In the genomic region with DNA sequence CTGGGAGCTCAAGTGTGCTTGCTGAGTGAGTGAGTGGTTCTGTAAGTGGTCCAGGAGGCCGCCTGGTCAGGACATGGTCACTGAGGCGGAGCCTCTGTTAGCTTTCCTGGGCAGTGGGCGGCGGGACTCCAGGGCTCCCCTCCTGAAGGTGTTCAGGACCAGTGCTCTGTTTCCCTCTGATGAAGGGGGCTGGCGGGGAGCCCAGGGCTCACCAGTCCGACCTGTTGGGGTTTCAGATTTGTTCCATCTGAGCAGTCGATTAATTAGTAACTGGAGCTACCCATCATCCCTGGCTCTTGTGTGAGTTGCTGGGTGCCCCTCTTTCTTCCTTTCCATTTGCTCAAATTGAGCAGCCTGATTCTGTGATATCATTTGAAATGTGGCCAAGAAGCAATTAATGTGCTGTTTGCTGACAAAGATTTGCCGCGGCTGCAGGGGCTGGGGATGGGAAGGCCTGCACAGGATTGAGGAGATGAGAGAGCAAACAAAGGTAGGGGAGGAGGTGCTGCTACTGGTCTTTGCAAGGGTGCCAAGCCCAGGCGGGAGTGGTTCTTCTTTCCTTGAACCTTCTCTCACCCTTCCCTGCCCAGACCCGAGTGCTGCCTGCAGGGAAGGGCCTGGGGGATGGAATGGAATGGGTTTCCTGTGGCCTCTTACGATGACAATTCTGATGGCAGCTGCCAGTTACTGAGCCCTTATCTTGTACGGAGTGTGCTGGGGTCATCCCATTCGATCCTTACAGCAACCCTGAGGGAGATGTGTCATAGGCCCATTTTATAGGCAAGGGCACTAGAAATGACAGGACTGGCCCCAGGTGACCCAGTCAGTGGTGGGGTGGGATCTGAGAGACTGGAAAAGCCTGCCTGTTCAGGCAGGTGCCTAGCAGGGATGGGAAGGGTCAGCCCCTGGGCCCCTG, we compare ENCODE assay signal across 13 cellular contexts.
DNase-seq lines count a peak whose midpoint lies in the region; ATAC-seq and TF ChIP-seq lines count a peak whose summit lies in the region.
"Had no signal": no experiment of that assay in that cellular context is flagged by ENCODE, and none has a peak within 500 bp of the region (broad histone marks: within the 10 kb centered on the region; RNA-seq: fewer than 3 reads in every experiment).

No MANE protein-coding gene starts in this region.

- peak overlapping the region; percentile 59 to 69 for H3K18ac ChIP-seq in mesenchymal stem cell (ENCODE audit: low read depth in 1 of 2, low read length in 2 of 2)

- no peaks in the 10 kb centered on the region for H3K36me3 Mint-ChIP-seq in type B pancreatic cell
- H3K36me3 Mint-ChIP-seq: brain had no signal

- 85% methylated on average over 13 of the region's 14 CpGs for WGBS in mesenchymal stem cell

- no peak for DNase-seq in AG04450 (ENCODE audit: low read depth, low spot score)
- peak; percentile 24 for DNase-seq in MG63
- DNase-seq in PC-3: peak; percentile 47
- no peak for DNase-seq in mesenchymal stem cell
- no peak for DNase-seq in dermis blood vessel endothelial cell
- DNase-seq in midbrain (lab: John Stamatoyannopoulos, UW): no peak
- DNase-seq in RPMI8226: no peak
- no peak for DNase-seq in type B pancreatic cell (ENCODE audit: extremely low spot score, unreplicated experiment)
- DNase-seq: activated CD8-positive, alpha-beta T cell treated with anti-CD3 and anti-CD28 coated beads for 36 hours; activated gamma-delta T cell; hippocampal formation; NCI-H1930 had no signal

- peak overlapping the region; percentile 21 to 71 for H3K4ac ChIP-seq in mesenchymal stem cell (ENCODE audit: low read depth in 1 of 2, low read length in 2 of 2)

- no peak overlapping the region for H3K27ac Mint-ChIP-seq in type B pancreatic cell
- H3K27ac Mint-ChIP-seq: activated CD8-positive, alpha-beta T cell treated with anti-CD3 and anti-CD28 coated beads for 36 hours had no signal

- no peak overlapping the region for H2BK5ac ChIP-seq in mesenchymal stem cell (ENCODE audit: low read depth, low read length, poor library complexity, severe bottlenecking)

- no peaks in the 10 kb centered on the region for H3F3A ChIP-seq in PC-3 (ENCODE audit: low read length, unreplicated experiment)

- H3K27ac ChIP-seq in AG04450 (ENCODE audit: low read depth, low read length): peak overlapping the region; percentile 57
- H3K27ac ChIP-seq in PC-3 (ENCODE audit: low read length): peak overlapping the region; percentile 71
- H3K27ac ChIP-seq in mesenchymal stem cell (ENCODE audit: low read length, poor library complexity, severe bottlenecking): no peak overlapping the region

- no peak overlapping the region for H3K23ac ChIP-seq in mesenchymal stem cell (ENCODE audit: low read length in 2 of 2)

- peak overlapping the region; percentile 22 for H3K4me2 ChIP-seq in PC-3 (ENCODE audit: low read length)
- no peak overlapping the region for H3K4me2 ChIP-seq in mesenchymal stem cell (ENCODE audit: low read length, poor library complexity, severe bottlenecking)

- H3K27me3 Mint-ChIP-seq in type B pancreatic cell: peaks cover 59% of the 10 kb centered on the region

- H3K9me2 ChIP-seq in PC-3 (replicated peaks; ENCODE audit: low read length): no peaks in the 10 kb centered on the region

- no peaks in the 10 kb centered on the region for H3K79me2 ChIP-seq in PC-3 (ENCODE audit: low read length)

- no peaks in the 10 kb centered on the region for H3K9me3 Mint-ChIP-seq in type B pancreatic cell
- H3K9me3 Mint-ChIP-seq: activated CD8-positive, alpha-beta T cell treated with anti-CD3 and anti-CD28 coated beads for 36 hours had no signal

- POLR2A ChIA-PET in AG04450 (lab: Yijun Ruan, JAX) (interaction anchor here (0.9 to 1.7 kb wide), 2 partner anchors 12 to 82 kb away, joined by 3 to 8 read pairs; no protein-coding TSS in a partner anchor), PC-3 (lab: Charles Lee; ENCODE audit: unreplicated experiment) (no interaction called here)

- no peaks in the 10 kb centered on the region for H3K79me1 ChIP-seq in mesenchymal stem cell (replicated peaks; ENCODE audit: low read length, poor library complexity, severe bottlenecking)

- H3K4me1 ChIP-seq in PC-3 (ENCODE audit: insufficient read depth, low read length): peaks cover 22% of the 10 kb centered on the region
- H3K4me1 ChIP-seq in mesenchymal stem cell (ENCODE audit: control insufficient read depth, insufficient read depth, low read depth, low read length): peaks cover 6% of the 10 kb centered on the region

- H2BK12ac ChIP-seq in mesenchymal stem cell (ENCODE audit: low read length in 2 of 2): peak overlapping the region; percentile 41 to 57

- TF ChIP-seq CTCF in AG04450 (IDR thresholded peaks at IDR 0.05; ENCODE audit: low read depth, low read length): no peak
- TF ChIP-seq CTCF in PC-3 (conservative IDR thresholded peaks at IDR 0.05; ENCODE audit: low read depth, low read length): no peak
- TF ChIP-seq CTCF in type B pancreatic cell (conservative IDR thresholded peaks at IDR 0.05): no peak

- CTCF ChIA-PET in AG04450 (lab: Charles Lee): interaction anchor here (1.4 kb wide), 1 partner anchor 64 kb away, joined by 4 read pairs; no protein-coding TSS in a partner anchor
- CTCF ChIA-PET in PC-3 (lab: Charles Lee): no interaction called here

- no TSS peak for BruUV-seq in PC-3 (replicated peaks; lab: Mats Ljungman, UMichigan)

- H3K4me3 ChIP-seq in AG04450 (ENCODE audit: low read depth, low read length): no peak overlapping the region
- no peak overlapping the region for H3K4me3 ChIP-seq in MG63
- H3K4me3 ChIP-seq in PC-3 (ENCODE audit: low read length): no peak overlapping the region
- no peak overlapping the region for H3K4me3 ChIP-seq in mesenchymal stem cell (ENCODE audit: insufficient read depth in 1 of 2, low read depth in 1 of 2, low read length in 2 of 2)

- intact Hi-C loops in PC-3 (cut with micrococcal nuclease): loop anchor here (5.0 kb wide), 1 partner anchor 40 kb away; no protein-coding TSS in a partner anchor

- no peaks in the 10 kb centered on the region for H4K20me1 ChIP-seq in PC-3 (ENCODE audit: low read length)

- peak overlapping the region in 1 of 2 experiments; percentile 82 for H3K14ac ChIP-seq in mesenchymal stem cell (ENCODE audit: low read length in 2 of 2)

- H2BK15ac ChIP-seq in mesenchymal stem cell (ENCODE audit: low read depth, poor library complexity, severe bottlenecking): no peak overlapping the region

- H2AFZ ChIP-seq in PC-3 (ENCODE audit: low read length): no peak overlapping the region
- H2AFZ ChIP-seq in mesenchymal stem cell (ENCODE audit: low read depth, low read length): no peak overlapping the region

- no peak overlapping the region for H4K91ac ChIP-seq in mesenchymal stem cell (ENCODE audit: low read length)

- peak overlapping the region; percentile 11; the same call in 1 of the 2 replicates for H3K9ac ChIP-seq in PC-3 (ENCODE audit: low read length)
- H3K9ac ChIP-seq in mesenchymal stem cell (ENCODE audit: low read length): no peak overlapping the region

- no peak overlapping the region for H3K4me3 Mint-ChIP-seq in type B pancreatic cell
- H3K4me3 Mint-ChIP-seq: activated CD8-positive, alpha-beta T cell treated with anti-CD3 and anti-CD28 coated beads for 36 hours had no signal

- H3K27me3 ChIP-seq in AG04450 (ENCODE audit: control insufficient read depth, insufficient read depth, low read length) (peaks cover 11% of the 10 kb centered on the region), MG63 (no peaks in the 10 kb centered on the region), PC-3 (ENCODE audit: low read length) (no peaks in the 10 kb centered on the region), mesenchymal stem cell (ENCODE audit: control insufficient read depth in 1 of 2, insufficient read depth in 1 of 2, low read length in 2 of 2) (peaks cover 20 to 51% of the 10 kb centered on the region in 2 experiments)

- no peak overlapping the region for H4K8ac ChIP-seq in mesenchymal stem cell (ENCODE audit: low read length)

- peak; percentile 24 for ATAC-seq in PC-3
- ATAC-seq: activated CD8-positive, alpha-beta T cell treated with anti-CD3 and anti-CD28 coated beads for 36 hours had no signal

- H2BK120ac ChIP-seq in mesenchymal stem cell (ENCODE audit: low read depth, low read length): no peak overlapping the region

- H3K36me3 ChIP-seq in MG63 (peaks cover 3% of the 10 kb centered on the region; the same call in 1 of the 2 replicates), PC-3 (ENCODE audit: low read depth, low read length) (no peaks in the 10 kb centered on the region), mesenchymal stem cell (ENCODE audit: control insufficient read depth in 1 of 2, insufficient read depth in 2 of 2, low read depth in 1 of 2, low read length in 2 of 2) (no peaks in the 10 kb centered on the region)

- no peaks in the 10 kb centered on the region for H3K9me3 ChIP-seq in AG04450 (ENCODE audit: control insufficient read depth, insufficient read depth, low read length)
- H3K9me3 ChIP-seq in MG63: no peaks in the 10 kb centered on the region
- no peaks in the 10 kb centered on the region for H3K9me3 ChIP-seq in PC-3 (ENCODE audit: low read length)
- H3K9me3 ChIP-seq in mesenchymal stem cell (ENCODE audit: control insufficient read depth, low read length): no peaks in the 10 kb centered on the region

- H3K4me1 Mint-ChIP-seq in type B pancreatic cell (ENCODE audit: unreplicated experiment): peaks cover 25% of the 10 kb centered on the region

- no peak overlapping the region for H2AK5ac ChIP-seq in mesenchymal stem cell (ENCODE audit: low read length, severe bottlenecking)

Comparison
In these comparisons a context has a peak if more than half of its experiments do, and no peak if none do; other contexts are left out.
1. DNase-seq: peak in MG63 (single experiment) and PC-3 (single experiment); none in AG04450 (single experiment), mesenchymal stem cell (single experiment), dermis blood vessel endothelial cell (single experiment), midbrain (single experiment), RPMI8226 (single experiment) and type B pancreatic cell (single experiment).